8 cellular contexts compared by ENCODE assay signal in the genomic region with DNA sequence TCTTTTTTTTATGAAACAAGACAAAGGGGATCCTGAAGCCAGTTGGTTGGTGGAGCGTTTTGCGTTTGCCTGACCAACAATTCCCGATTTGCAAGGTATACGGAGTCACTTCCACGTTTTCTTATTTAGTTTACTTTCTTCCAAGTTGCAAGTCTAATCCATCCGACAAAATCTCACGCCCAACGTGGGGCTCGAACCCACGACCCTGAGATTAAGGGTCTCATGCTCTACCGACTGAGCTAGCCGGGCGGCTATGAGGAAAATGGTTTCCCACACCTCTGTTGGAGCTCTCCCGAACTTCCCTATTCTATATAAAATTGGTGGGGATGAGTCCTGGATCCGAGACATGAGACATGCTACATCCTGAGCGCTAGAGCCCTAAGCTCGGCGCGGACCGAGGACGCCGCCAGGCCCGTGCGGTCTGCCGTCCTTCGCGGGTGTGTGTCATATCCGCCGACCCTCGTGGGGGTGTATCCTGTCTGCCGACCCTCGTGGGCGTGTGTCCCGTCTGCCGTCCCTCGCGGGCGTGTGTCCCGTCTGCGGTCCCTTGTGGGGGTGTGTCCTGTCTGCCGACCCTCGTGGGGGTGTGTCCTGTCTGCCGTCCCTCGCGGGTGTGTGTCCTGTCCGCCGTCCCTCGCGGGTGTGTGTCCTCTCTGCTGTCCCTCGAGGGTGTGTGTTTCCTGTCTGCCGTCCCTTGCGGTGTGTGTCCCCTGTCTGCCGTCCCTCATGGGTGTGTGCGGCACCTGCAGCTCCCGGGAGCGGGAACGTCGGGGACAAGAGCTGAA. TPM values are rescaled to one million over a fixed set of nuclear protein-coding genes. Genes with fewer than 3 reads are reported as not detected.
DNase-seq lines count a peak whose midpoint lies in the region; ATAC-seq lines count a peak whose summit lies in the region.

No MANE protein-coding gene starts in this region.

- H3K36me3 Mint-ChIP-seq in activated CD4-positive, alpha-beta memory T cell treated with anti-CD3 and anti-CD28 coated beads for 36 hours: peaks cover 6% of the 10 kb centered on the region

- peak overlapping the region; percentile 74 for H3K56ac ChIP-seq in mesendoderm (ENCODE audit: low read length)

- H3K27me3 Mint-ChIP-seq in activated CD4-positive, alpha-beta memory T cell treated with anti-CD3 and anti-CD28 coated beads for 36 hours: peaks cover 9% of the 10 kb centered on the region

- no peak overlapping the region for H3K27ac ChIP-seq in mesendoderm (ENCODE audit: low read depth, low read length)

- no peak overlapping the region for H4K5ac ChIP-seq in mesendoderm (ENCODE audit: low read length)

- H3K36me3 ChIP-seq in endocrine pancreas (ENCODE audit: control insufficient read depth, insufficient read depth, low read length) (no peaks in the 10 kb centered on the region), mesendoderm (ENCODE audit: control insufficient read depth, insufficient read depth, low read length) (no peaks in the 10 kb centered on the region)

- no peaks in the 10 kb centered on the region for H3K9me3 ChIP-seq in endocrine pancreas (ENCODE audit: control insufficient read depth, low read length)

- no peak overlapping the region for H3K18ac ChIP-seq in mesendoderm (ENCODE audit: low read length)

- peaks cover 6% of the 10 kb centered on the region for H3K9me3 Mint-ChIP-seq in activated CD4-positive, alpha-beta memory T cell treated with anti-CD3 and anti-CD28 coated beads for 36 hours

- H3K79me2 ChIP-seq in mesendoderm (ENCODE audit: control insufficient read depth, insufficient read depth, low read length): no peaks in the 10 kb centered on the region

- no peaks in the 10 kb centered on the region for H3K27me3 ChIP-seq in endocrine pancreas (ENCODE audit: control insufficient read depth, insufficient read depth, low read length)
- H3K27me3 ChIP-seq in mesendoderm (ENCODE audit: insufficient read depth, low read length, poor library complexity): no peaks in the 10 kb centered on the region

- H3K27ac Mint-ChIP-seq in activated CD4-positive, alpha-beta memory T cell treated with anti-CD3 and anti-CD28 coated beads for 36 hours: peak overlapping the region; percentile 49

- H3K4me1 Mint-ChIP-seq in activated CD4-positive, alpha-beta memory T cell treated with anti-CD3 and anti-CD28 coated beads for 36 hours (ENCODE audit: low read depth): peaks cover 24% of the 10 kb centered on the region

- POLR2A ChIA-PET in activated CD4-positive, alpha-beta memory T cell treated with anti-CD3 and anti-CD28 coated beads for 36 hours (lab: Charles Lee): interaction anchor here (0.6 to 1.5 kb wide), 4 partner anchors 10 to 476 kb away, joined by 3 to 8 read pairs (median 3); partner anchors contain the start of gene ZNF213

- DNase-seq in ACHN: peak; percentile 94
- peak; percentile 93 for DNase-seq in HCEC 1CT
- DNase-seq in NCI-H526 (lab: John Stamatoyannopoulos, UW): peak; percentile 48 to 75
- DNase-seq in activated CD4-positive, alpha-beta memory T cell treated with anti-CD3 and anti-CD28 coated beads for 36 hours: peak; percentile 73
- peak; percentile 99 for DNase-seq in mesendoderm
- peak in 5 of 6 experiments; percentile 30 to 42 (median 37) for DNase-seq in stimulated activated naive CD4-positive, alpha-beta T cell (lab: John Stamatoyannopoulos, UW)

- intact Hi-C loops in activated CD4-positive, alpha-beta memory T cell treated with anti-CD3 and anti-CD28 coated beads for 36 hours (cut with micrococcal nuclease): loop anchor here (1.0 kb wide), 1 partner anchor 7 kb away; no protein-coding TSS in a partner anchor

- no peak overlapping the region for H4K8ac ChIP-seq in mesendoderm (ENCODE audit: low read depth, low read length)

- H3K23ac ChIP-seq in mesendoderm (ENCODE audit: low read length): peak overlapping the region; percentile 24

- no peaks in the 10 kb centered on the region for H3K79me1 ChIP-seq in mesendoderm (ENCODE audit: low read length)

- no peak overlapping the region for H2BK15ac ChIP-seq in mesendoderm (replicated peaks; ENCODE audit: low read depth)

- no peak overlapping the region for H2BK120ac ChIP-seq in mesendoderm (ENCODE audit: low read depth, low read length)

- no peak overlapping the region for H2BK5ac ChIP-seq in mesendoderm (ENCODE audit: low read length)

- H3K4ac ChIP-seq in mesendoderm (ENCODE audit: low read depth, low read length): no peak overlapping the region

- H3K4me1 ChIP-seq in endocrine pancreas (ENCODE audit: control insufficient read depth, insufficient read depth, low read length) (no peaks in the 10 kb centered on the region), mesendoderm (ENCODE audit: control insufficient read depth, low read depth, low read length) (no peaks in the 10 kb centered on the region)

- CTCF ChIA-PET in activated CD4-positive, alpha-beta memory T cell treated with anti-CD3 and anti-CD28 coated beads for 36 hours (lab: Charles Lee): interaction anchor here (0.7 to 2.8 kb wide), 5 partner anchors 9 to 56 kb away, joined by 3 to 15 read pairs (median 4); no protein-coding TSS in a partner anchor

- H3K4me3 ChIP-seq in endocrine pancreas (ENCODE audit: control insufficient read depth, insufficient read depth, low read length): peak overlapping the region; percentile 48
- H3K4me3 ChIP-seq in mesendoderm (ENCODE audit: low read length): peak overlapping the region; percentile 57

- H2AK5ac ChIP-seq in mesendoderm (ENCODE audit: low read length): no peak overlapping the region

- WGBS in mesendoderm (ENCODE audit: extremely low coverage, insufficient coverage, low lambda C conversion rate): no CpG with 5 or more reads among the region's 58 CpGs

- H3K4me2 ChIP-seq in mesendoderm (ENCODE audit: low read length): peak overlapping the region; percentile 97

- no peak for ATAC-seq in HG02610 (IDR thresholded peaks at IDR 0.05; ENCODE audit: unreplicated experiment)

- in situ Hi-C loops in ACHN (cut with HindIII; ENCODE audit: low pct_ligation_motif_present, low pct_unique_long_range_greater_than_20kb, low sequenced_read_pairs): no loop called here

- H3K4me3 Mint-ChIP-seq in activated CD4-positive, alpha-beta memory T cell treated with anti-CD3 and anti-CD28 coated beads for 36 hours: peak overlapping the region; percentile 76

- H3K9ac ChIP-seq in endocrine pancreas (ENCODE audit: control insufficient read depth, insufficient read depth, low read length) (peak overlapping the region; percentile 65), mesendoderm (ENCODE audit: low read length) (peak overlapping the region; percentile 64)

RNA-seq across cellular contexts. Expression of gene ZNF213, which starts 22.6 kb away (rescaled TPM):
- total RNA-seq in activated CD4-positive, alpha-beta memory T cell treated with anti-CD3 and anti-CD28 coated beads for 36 hours: 1 to 10 TPM; 9.0 TPM
- 4.3 TPM for polyA plus RNA-seq in mesendoderm (2013, experiment 1 of 2)
- 4.6 TPM for polyA plus RNA-seq in mesendoderm (2013, experiment 2 of 2)

RNA-seq across cellular contexts. Expression of gene OR1F1, which starts 30.6 kb away (rescaled TPM):
- not detected for total RNA-seq in activated CD4-positive, alpha-beta memory T cell treated with anti-CD3 and anti-CD28 coated beads for 36 hours
- polyA plus RNA-seq in mesendoderm (2013, experiment 1 of 2): 0.25 TPM
- polyA plus RNA-seq in mesendoderm (2013, experiment 2 of 2): 0.11 TPM

RNA-seq across cellular contexts. Expression of gene ZNF205, which starts 45.0 kb away (rescaled TPM):
- under 1 TPM in 1 of 2 experiments, not detected in 1; 0.21 TPM for total RNA-seq in activated CD4-positive, alpha-beta memory T cell treated with anti-CD3 and anti-CD28 coated beads for 36 hours
- 9.9 TPM for polyA plus RNA-seq in mesendoderm (2013, experiment 1 of 2)
- polyA plus RNA-seq in mesendoderm (2013, experiment 2 of 2): 9.8 TPM

RNA-seq across cellular contexts. Expression of gene ZSCAN10, which starts 58.3 kb away (rescaled TPM):
- under 1 TPM in 1 of 2 experiments, not detected in 1; 0.19 TPM for total RNA-seq in activated CD4-positive, alpha-beta memory T cell treated with anti-CD3 and anti-CD28 coated beads for 36 hours
- polyA plus RNA-seq in mesendoderm (2013, experiment 1 of 2): 102 TPM
- polyA plus RNA-seq in mesendoderm (2013, experiment 2 of 2): 104 TPM

Comparison
In these comparisons a context has a peak if more than half of its experiments do, and no peak if none do; other contexts are left out.
1. DNase-seq: peak in every context shown above with its lines; median percentile 99 in mesendoderm; 94 in ACHN; 93 in HCEC 1CT; 73 in activated CD4-positive, alpha-beta memory T cell treated with anti-CD3 and anti-CD28 coated beads for 36 hours; 62 in NCI-H526; 37 in stimulated activated naive CD4-positive, alpha-beta T cell.